ENCODE assay signal across 31 cellular contexts in the genomic region with DNA sequence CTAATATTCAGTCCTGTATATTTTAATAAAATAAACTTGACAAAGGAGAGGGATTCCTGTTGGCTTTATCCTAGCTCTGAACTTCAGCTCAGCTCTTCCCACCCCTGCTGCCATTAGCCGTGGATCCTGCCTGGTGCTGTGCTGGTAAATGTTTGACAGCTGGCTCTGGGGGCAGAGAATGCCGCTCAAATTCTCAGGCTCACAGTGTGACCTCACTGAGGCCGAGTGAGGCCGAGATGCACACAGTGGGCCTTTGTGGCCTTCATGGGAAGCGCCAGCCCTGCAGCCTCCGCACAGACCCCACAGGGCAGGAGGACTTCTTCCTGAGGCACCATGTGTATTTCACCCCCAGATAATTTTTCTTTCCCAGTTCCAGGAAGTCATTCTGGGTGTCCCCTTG.
"Had no signal": no experiment of that assay in that cellular context is flagged by ENCODE, and none has a peak within 500 bp of the region (broad histone marks: within the 10 kb centered on the region; RNA-seq: fewer than 3 reads in every experiment).

No MANE protein-coding gene starts in this region.

- H3K27me3 ChIP-seq: uterus had no signal

- H3K36me3 ChIP-seq: left lung, prostate gland, stomach, uterus had no signal

- H3K27ac ChIP-seq: left lung, stomach, uterus, VCaP had no signal

- DNase-seq: activated CD4-positive, alpha-beta T cell treated with anti-CD3 and anti-CD28 coated beads for 4 hours; activated CD4-positive, alpha-beta T cell treated with anti-CD3 and anti-CD28 coated beads, Interleukin-2, amount 50 U/mL, for 48 hours; activated CD8-positive, alpha-beta memory T cell treated with anti-CD3 and anti-CD28 coated beads, Interleukin-2, amount 50 U/mL, for 4 hours; activated gamma-delta T cell; activated naive CD8-positive, alpha-beta T cell treated with anti-CD3 and anti-CD28 coated beads, Interleukin-2, amount 50 U/mL, for 24 hours; activated T-cell treated with anti-CD3 and anti-CD28 coated beads, Interleukin-2, amount 50 U/mL, for 24 hours; amygdala; central memory CD4-positive, alpha-beta T cell; dermis blood vessel endothelial cell; effector memory CD4-positive, alpha-beta T cell; hypothalamus; immature natural killer cell; kidney glomerular epithelial cell; left lung; mesendoderm; mucosa of descending colon; retina; stimulated activated CD4-positive, alpha-beta T cell treated with anti-CD3 and anti-CD28 coated beads, Interleukin-15, amount 100 ng/mL, for 24 hours; stimulated activated CD4-positive, alpha-beta T cell treated with anti-CD3 and anti-CD28 coated beads, Interleukin-2, amount 100 ng/mL, for 24 hours; stimulated activated naive B cell treated with anti-CD40 and anti-IgM and Interleukin-4, amounts not matched to agents 10 μg/mL and 1 μg/mL and 100 μg/mL, for 72 hours; SW 1271; T-helper 9 cell; trophoblast cell had no signal

- H3K9me3 ChIP-seq: gastroesophageal sphincter, left lung, mucosa of descending colon, prostate gland, stomach, uterus had no signal

- ATAC-seq: activated naive CD8-positive, alpha-beta T cell treated with anti-CD3 and anti-CD28 coated beads, Interleukin-2, amount 50 U/mL, for 24 hours; gastroesophageal sphincter; left lung; mucosa of descending colon; natural killer cell treated with Interleukin-12 subunit alpha and Interleukin-12 subunit beta and Interleukin-15 and Interleukin-18, amount 100 ng/mL, for 72 hours; stimulated activated naive B cell treated with anti-CD40 and anti-IgM and Interleukin-4, amounts not matched to agents 10 μg/mL and 1 μg/mL and 100 μg/mL, for 72 hours had no signal

- H3K4me1 ChIP-seq: left lung, prostate gland, uterus had no signal

- H3K4me3 ChIP-seq: gastroesophageal sphincter, left lung, lung, mucosa of descending colon, prostate gland, smooth muscle cell, stomach, uterus had no signal
